In the genomic region with DNA sequence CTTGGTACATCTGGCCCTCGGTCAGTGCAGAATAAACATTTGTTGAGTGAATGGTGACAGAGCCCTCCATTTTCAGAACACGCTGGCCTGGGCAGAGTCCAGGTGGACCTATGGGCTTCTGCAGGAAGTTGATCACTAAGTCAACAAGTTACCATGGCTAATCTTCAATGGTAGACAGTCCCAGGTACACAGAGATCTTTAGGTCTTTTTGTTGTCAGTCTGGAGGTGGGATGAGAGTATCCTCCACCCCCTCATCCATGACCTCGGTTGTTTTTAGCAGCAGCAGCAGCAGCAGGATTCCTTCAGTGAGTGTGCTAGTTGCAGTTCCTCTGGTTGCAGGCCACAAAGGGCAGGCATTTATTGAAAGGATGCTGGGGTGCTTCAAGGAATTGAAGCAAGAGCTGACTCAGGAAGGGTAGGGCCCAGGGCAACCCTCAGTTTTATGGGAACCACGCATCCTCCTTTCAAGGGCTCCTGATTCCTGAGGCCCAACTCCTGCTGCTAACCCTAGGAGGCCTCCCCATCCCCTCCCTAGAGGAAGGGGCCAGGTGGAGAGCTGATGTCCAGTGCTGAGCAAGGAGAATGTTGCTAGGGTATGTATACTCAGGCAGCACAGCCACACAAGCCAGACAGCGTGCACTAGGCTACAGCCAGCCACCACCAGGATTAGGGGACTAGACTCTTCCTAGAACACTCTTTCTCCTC, we compare ENCODE assay signal across 13 cellular contexts. TPM values are rescaled to one million over a fixed set of nuclear protein-coding genes. Genes with fewer than 3 reads are reported as not detected.
DNase-seq lines count a peak whose midpoint lies in the region; ATAC-seq, FAIRE-seq and TF ChIP-seq lines count a peak whose summit lies in the region.
"Had no signal": no experiment of that assay in that cellular context is flagged by ENCODE, and none has a peak within 500 bp of the region (broad histone marks: within the 10 kb centered on the region; RNA-seq: fewer than 3 reads in every experiment).

No MANE protein-coding gene starts in this region.

- H3K9me3 Mint-ChIP-seq in activated naive CD8-positive, alpha-beta T cell treated with anti-CD3 and anti-CD28 coated beads, Interleukin-2, amount 10 ng/mL, durations not matched to agents 7 days and 5 days = no peaks in the 10 kb centered on the region
- H3K9me3 Mint-ChIP-seq in activated naive CD8-positive, alpha-beta T cell treated with anti-CD3 and anti-CD28 coated beads, Interleukin-2, amount 50 U/mL, for 24 hours = no peaks in the 10 kb centered on the region
- no peaks in the 10 kb centered on the region for H3K9me3 Mint-ChIP-seq in activated T-cell treated with anti-CD3 and anti-CD28 coated beads, Interleukin-2, amount 50 U/mL, for 72 hours

- in situ Hi-C loops in GM12878 (cut with MboI) = no loop called here

- 16% methylated on average over 5 of the region's 5 CpGs for WGBS in GM12878 (ENCODE audit: insufficient coverage, insufficient replicate concordance, low lambda C conversion rate, missing lambda C conversion rate)
- 37 to 62% methylated on average over 2 to 5 of the region's 5 CpGs for WGBS in upper lobe of left lung, 2 donors

- TF ChIP-seq CTCF in GM12878 (IDR thresholded peaks at IDR 0.05 in 2 of 3, conservative IDR thresholded peaks at IDR 0.05 in 1 of 3; ENCODE audit: control insufficient read depth in 2 of 3, extremely low read depth in 1 of 3, insufficient read depth in 1 of 3, low read depth in 3 of 3, low read length in 3 of 3) (no peak), upper lobe of left lung (IDR thresholded peaks at IDR 0.05) (no peak)

- H3K36me3 Mint-ChIP-seq in activated naive CD8-positive, alpha-beta T cell treated with anti-CD3 and anti-CD28 coated beads, Interleukin-2, amount 10 ng/mL, durations not matched to agents 7 days and 5 days = peaks cover 2% of the 10 kb centered on the region
- H3K36me3 Mint-ChIP-seq in activated naive CD8-positive, alpha-beta T cell treated with anti-CD3 and anti-CD28 coated beads, Interleukin-2, amount 50 U/mL, for 24 hours (ENCODE audit: low read depth) = no peaks in the 10 kb centered on the region
- no peaks in the 10 kb centered on the region for H3K36me3 Mint-ChIP-seq in activated T-cell treated with anti-CD3 and anti-CD28 coated beads, Interleukin-2, amount 50 U/mL, for 72 hours (ENCODE audit: insufficient read depth in 2 of 2)

- peaks cover 6% of the 10 kb centered on the region for H3K27me3 Mint-ChIP-seq in activated naive CD8-positive, alpha-beta T cell treated with anti-CD3 and anti-CD28 coated beads, Interleukin-2, amount 10 ng/mL, durations not matched to agents 7 days and 5 days
- no peaks in the 10 kb centered on the region for H3K27me3 Mint-ChIP-seq in activated naive CD8-positive, alpha-beta T cell treated with anti-CD3 and anti-CD28 coated beads, Interleukin-2, amount 50 U/mL, for 24 hours
- H3K27me3 Mint-ChIP-seq in activated T-cell treated with anti-CD3 and anti-CD28 coated beads, Interleukin-2, amount 50 U/mL, for 72 hours (ENCODE audit: low read depth) = peaks cover 13% of the 10 kb centered on the region

- no peak for TF ChIP-seq RAD21 in GM12878 (IDR thresholded peaks at IDR 0.05; ENCODE audit: insufficient read depth, low read depth, low read length)

- no peaks in the 10 kb centered on the region for H4K20me1 ChIP-seq in GM12878 (ENCODE audit: control insufficient read depth, insufficient read depth)

- no peaks in the 10 kb centered on the region for H3K9me3 ChIP-seq in GM12878 (replicated peaks; ENCODE audit: control insufficient read depth, insufficient read depth, low read length)
- no peaks in the 10 kb centered on the region for H3K9me3 ChIP-seq in muscle layer of colon (ENCODE audit: low read length)
- no peaks in the 10 kb centered on the region for H3K9me3 ChIP-seq in upper lobe of left lung
- H3K9me3 ChIP-seq: upper lobe of right lung had no signal

- no peak for FAIRE-seq in GM12878 (lab: Jason Lieb, UNC)

- H3K4me3 ChIP-seq in GM12878 = no peak overlapping the region
- peak overlapping the region in 1 of 2 donors; percentile 54 for H3K4me3 ChIP-seq in muscle layer of colon (ENCODE audit: low read depth in 1 of 2, low read length in 2 of 2)
- H3K4me3 ChIP-seq in upper lobe of left lung = no peak overlapping the region

- no peak for ATAC-seq in activated naive CD8-positive, alpha-beta T cell treated with anti-CD3 and anti-CD28 coated beads, Interleukin-2, amount 10 ng/mL, durations not matched to agents 7 days and 5 days (ENCODE audit: low read depth)
- ATAC-seq in activated naive CD8-positive, alpha-beta T cell treated with anti-CD3 and anti-CD28 coated beads, Interleukin-2, amount 50 U/mL, for 24 hours = no peak
- no peak for ATAC-seq in GM12878
- no peak for ATAC-seq in upper lobe of left lung (ENCODE audit: low FRiP score in 2 of 2)
- ATAC-seq in activated T-cell treated with anti-CD3 and anti-CD28 coated beads, Interleukin-2, amount 50 U/mL, for 72 hours (replicated peaks in 1 of 2) = no peak
- ATAC-seq in HG02763 (IDR thresholded peaks at IDR 0.05; ENCODE audit: unreplicated experiment) = no peak
- no peak for ATAC-seq in HG02759 (IDR thresholded peaks at IDR 0.05; ENCODE audit: unreplicated experiment)

- H3K4me1 Mint-ChIP-seq in activated naive CD8-positive, alpha-beta T cell treated with anti-CD3 and anti-CD28 coated beads, Interleukin-2, amount 10 ng/mL, durations not matched to agents 7 days and 5 days = peaks cover 10% of the 10 kb centered on the region
- H3K4me1 Mint-ChIP-seq in activated naive CD8-positive, alpha-beta T cell treated with anti-CD3 and anti-CD28 coated beads, Interleukin-2, amount 50 U/mL, for 24 hours = peaks cover 27% of the 10 kb centered on the region
- peaks cover 23% of the 10 kb centered on the region for H3K4me1 Mint-ChIP-seq in activated T-cell treated with anti-CD3 and anti-CD28 coated beads, Interleukin-2, amount 50 U/mL, for 72 hours (ENCODE audit: low read depth)

- H3K27ac ChIP-seq in GM12878 (ENCODE audit: control insufficient read depth, insufficient read depth) (no peak overlapping the region), muscle layer of colon (ENCODE audit: low read depth, low read length) (peak overlapping the region; percentile 48), upper lobe of left lung (peak overlapping the region; percentile 82 to 87 (median 84))

- no peak for TF ChIP-seq POLR2A in GM12878 (IDR thresholded peaks at IDR 0.05; ENCODE audit: low read depth, low read length)
- TF ChIP-seq POLR2A in upper lobe of left lung (IDR thresholded peaks at IDR 0.05) = no peak

- TF ChIP-seq EP300 in GM12878 (IDR thresholded peaks at IDR 0.05; ENCODE audit: borderline replicate concordance in 1 of 2, control insufficient read depth in 1 of 2, low read depth in 2 of 2, low read length in 2 of 2) (no peak), upper lobe of left lung (IDR thresholded peaks at IDR 0.05) (no peak)

- SMC1A ChIA-PET in GM12878 (lab: Charles Lee; ENCODE audit: uncharacterized antibody, unreplicated experiment) = interaction anchor here (0.6 to 3.7 kb wide), 5 partner anchors 37 to 117 kb away, joined by 3 to 35 read pairs (median 4); no protein-coding TSS in a partner anchor

- H3K4me2 ChIP-seq in GM12878 (ENCODE audit: control insufficient read depth, insufficient read depth) = no peak overlapping the region

- no peak overlapping the region for H3K27ac Mint-ChIP-seq in activated naive CD8-positive, alpha-beta T cell treated with anti-CD3 and anti-CD28 coated beads, Interleukin-2, amount 10 ng/mL, durations not matched to agents 7 days and 5 days
- H3K27ac Mint-ChIP-seq in activated naive CD8-positive, alpha-beta T cell treated with anti-CD3 and anti-CD28 coated beads, Interleukin-2, amount 50 U/mL, for 24 hours = no peak overlapping the region
- H3K27ac Mint-ChIP-seq in activated T-cell treated with anti-CD3 and anti-CD28 coated beads, Interleukin-2, amount 50 U/mL, for 72 hours = no peak overlapping the region

- no TSS peak for BruUV-seq in GM12878 (replicated peaks; lab: Mats Ljungman, UMichigan)

- no peak overlapping the region for H3K4me3 Mint-ChIP-seq in activated naive CD8-positive, alpha-beta T cell treated with anti-CD3 and anti-CD28 coated beads, Interleukin-2, amount 10 ng/mL, durations not matched to agents 7 days and 5 days
- H3K4me3 Mint-ChIP-seq in activated naive CD8-positive, alpha-beta T cell treated with anti-CD3 and anti-CD28 coated beads, Interleukin-2, amount 50 U/mL, for 24 hours = no peak overlapping the region
- no peak overlapping the region for H3K4me3 Mint-ChIP-seq in activated T-cell treated with anti-CD3 and anti-CD28 coated beads, Interleukin-2, amount 50 U/mL, for 72 hours

- no peaks in the 10 kb centered on the region for H3K27me3 ChIP-seq in GM12878 (replicated peaks in 1 of 2; ENCODE audit: control insufficient read depth in 2 of 2, insufficient read depth in 2 of 2, low read length in 1 of 2)
- H3K27me3 ChIP-seq in muscle layer of colon (ENCODE audit: control insufficient read depth in 1 of 2, insufficient read depth in 2 of 2, low read length in 2 of 2) = peaks cover 0 to 6% of the 10 kb centered on the region in 2 donors
- no peaks in the 10 kb centered on the region for H3K27me3 ChIP-seq in upper lobe of left lung
- H3K27me3 ChIP-seq: upper lobe of right lung had no signal

- H3K9ac ChIP-seq in GM12878 (ENCODE audit: control insufficient read depth, insufficient read depth, low read length) = no peak overlapping the region
- H3K9ac ChIP-seq in muscle layer of colon (ENCODE audit: low read length) = no peak overlapping the region

- H3K36me3 ChIP-seq in GM12878 (ENCODE audit: control insufficient read depth in 2 of 2, insufficient read depth in 2 of 2, low read length in 1 of 2) = no peaks in the 10 kb centered on the region
- no peaks in the 10 kb centered on the region for H3K36me3 ChIP-seq in muscle layer of colon (ENCODE audit: insufficient read depth, low read length)
- no peaks in the 10 kb centered on the region for H3K36me3 ChIP-seq in upper lobe of left lung
- H3K36me3 ChIP-seq: upper lobe of right lung had no signal

- RAD21 ChIA-PET in GM12878 (lab: Charles Lee; ENCODE audit: unreplicated experiment) = interaction anchor here (1.1 to 4.5 kb wide), 2 partner anchors 35 to 38 kb away, joined by 4 to 46 read pairs; no protein-coding TSS in a partner anchor

- no peaks in the 10 kb centered on the region for H3K79me2 ChIP-seq in GM12878 (ENCODE audit: control insufficient read depth, insufficient read depth, low read length)

- CTCF ChIA-PET in GM12878 (lab: Yijun Ruan, JAX) = interaction anchor here (1.4 to 6.9 kb wide), 5 partner anchors 31 to 685 kb away, joined by 3 to 85 read pairs (median 19); a partner anchor contains a TSS

- POLR2A ChIA-PET in activated naive CD8-positive, alpha-beta T cell treated with anti-CD3 and anti-CD28 coated beads, Interleukin-2, amount 10 ng/mL, durations not matched to agents 7 days and 5 days (lab: Charles Lee) = no interaction called here
- POLR2A ChIA-PET in GM12878 (lab: Charles Lee) = no interaction called here

- H3K4me1 ChIP-seq in GM12878 (ENCODE audit: control insufficient read depth, insufficient read depth, low read length) = no peaks in the 10 kb centered on the region; the same call in 1 of the 2 replicates
- peaks cover 13% of the 10 kb centered on the region for H3K4me1 ChIP-seq in muscle layer of colon (ENCODE audit: insufficient read depth, low read length)
- H3K4me1 ChIP-seq in upper lobe of left lung = peaks cover 7 to 26% (median 11%) of the 10 kb centered on the region in 4 donors

- no peak overlapping the region for H2AFZ ChIP-seq in GM12878 (ENCODE audit: control insufficient read depth, low read depth, low read length)

- peak; percentile 27 for DNase-seq in activated naive CD8-positive, alpha-beta T cell treated with anti-CD3 and anti-CD28 coated beads, Interleukin-2, amount 10 ng/mL, durations not matched to agents 7 days and 5 days
- no peak for DNase-seq in activated naive CD8-positive, alpha-beta T cell treated with anti-CD3 and anti-CD28 coated beads, Interleukin-2, amount 50 U/mL, for 24 hours
- DNase-seq in GM12878 (ENCODE audit: low read depth, low spot score) = no peak
- DNase-seq in upper lobe of left lung = peak in 1 of 2 donors; percentile 35
- no peak for DNase-seq in activated T-cell treated with anti-CD3 and anti-CD28 coated beads, Interleukin-2, amount 50 U/mL, for 72 hours
- DNase-seq: aorta, upper lobe of right lung had no signal

- intact Hi-C loops in GM12878 (cut with micrococcal nuclease; ENCODE audit: unreplicated experiment) = no loop called here

RNA-seq across cellular contexts. Expression of a gene that starts 1.7 kb away (rescaled TPM):
- 1 to 10 TPM; 3.3 to 3.5 TPM for total RNA-seq in activated naive CD8-positive, alpha-beta T cell treated with anti-CD3 and anti-CD28 coated beads, Interleukin-2, amount 10 ng/mL, durations not matched to agents 7 days and 5 days
- total RNA-seq in GM12878 (2013; cell fraction: nucleolus; rRNA removed) = 0.59 and 0.63 TPM in 2 replicates
- 0.82 and 0.90 TPM in 2 replicates for total RNA-seq in GM12878 (2014; rRNA removed)
- total RNA-seq in GM12878 (2014; rRNA removed; fragmentation: Illumina TruSeq; extraction: Trizol) = 0.69 and 0.89 TPM in 2 replicates
- 0.90 and 1.3 TPM in 2 replicates for total RNA-seq in GM12878 (2021)
- 0.73 TPM for polyA plus RNA-seq in GM12878 (2011; ENCODE audit: low read depth)
- 0.79 and 0.94 TPM in 2 replicates for polyA plus RNA-seq in GM12878 (2011; rRNA removed)
- polyA plus RNA-seq in GM12878 (2011; cell fraction: cytosol; rRNA removed) = 0.65 and 0.73 TPM in 2 replicates
- 0.45 and 0.60 TPM in 2 replicates for polyA plus RNA-seq in GM12878 (2011; cell fraction: nucleus; rRNA removed)
- 0.87 and 1.1 TPM in 2 replicates for polyA plus RNA-seq in GM12878 (2012)
- 2.0 and 3.5 TPM in 2 replicates for polyA plus RNA-seq in GM12878 (2014; fragmentation: Illumina TruSeq; extraction: Trizol)
- polyA plus RNA-seq in GM12878 (2014; fragmentation: Nextera tagmentation; extraction: Ambion mirVana) = under 1 TPM; 0.31 to 0.33 TPM
- 0.93 and 1.1 TPM in 2 replicates for polyA plus RNA-seq in GM12878 (2014; rRNA removed)
- polyA plus RNA-seq in GM12878 (2016; fragmentation: Nextera tagmentation; extraction: Ambion mirVana) = under 1 TPM in 1 of 2 experiments, not detected in 1; 0.09 TPM
- polyA minus RNA-seq in GM12878 (2011; rRNA and poly(A)+ RNA removed) = 1.6 and 2.3 TPM in 2 replicates
- 0.42 TPM in 1 of 2 replicates, not detected in the other for polyA minus RNA-seq in GM12878 (2011; cell fraction: cytosol; rRNA and poly(A)+ RNA removed)
- 1.2 and 1.8 TPM in 2 replicates for polyA minus RNA-seq in GM12878 (2011; cell fraction: nucleus; rRNA and poly(A)+ RNA removed)
- 1 to 10 TPM; 1.0 to 5.9 (median 3.9) TPM for total RNA-seq in upper lobe of left lung
- 1 to 10 TPM; 1.9 to 2.1 TPM for total RNA-seq in activated T-cell treated with anti-CD3 and anti-CD28 coated beads, Interleukin-2, amount 50 U/mL, for 72 hours

RNA-seq across cellular contexts. Expression of a gene that starts 44.8 kb away (rescaled TPM):
- 1 to 10 TPM; 2.6 to 3.1 TPM for total RNA-seq in activated naive CD8-positive, alpha-beta T cell treated with anti-CD3 and anti-CD28 coated beads, Interleukin-2, amount 10 ng/mL, durations not matched to agents 7 days and 5 days
- 16.1 and 23.3 TPM in 2 replicates for total RNA-seq in GM12878 (2013; cell fraction: nucleolus; rRNA removed)
- total RNA-seq in GM12878 (2014; rRNA removed) (2.3 and 3.7 TPM in 2 replicates), GM12878 (2014; rRNA removed; fragmentation: Illumina TruSeq; extraction: Trizol) (2.9 and 3.3 TPM in 2 replicates), GM12878 (2021) (3.1 and 4.5 TPM in 2 replicates), upper lobe of left lung (10 to 100 TPM in 3 of 6 donors, 1 to 10 TPM in 3; 4.2 to 14.4 (median 10.2) TPM)
- 0.55 TPM for polyA plus RNA-seq in GM12878 (2011; ENCODE audit: low read depth)
- polyA plus RNA-seq in GM12878 (2011; rRNA removed) (3.8 TPM in 2 replicates), GM12878 (2014; fragmentation: Illumina TruSeq; extraction: Trizol) (3.1 and 5.5 TPM in 2 replicates), GM12878 (2014; fragmentation: Nextera tagmentation; extraction: Ambion mirVana) (under 1 TPM; 0.33 to 0.43 TPM), GM12878 (2014; rRNA removed) (1.9 and 2.9 TPM in 2 replicates), GM12878 (2016; fragmentation: Nextera tagmentation; extraction: Ambion mirVana) (1 to 10 TPM; 1.5 to 1.6 TPM)
- 2.3 and 2.5 TPM in 2 replicates for polyA plus RNA-seq in GM12878 (2011; cell fraction: cytosol; rRNA removed)
- 6.4 and 9.0 TPM in 2 replicates for polyA plus RNA-seq in GM12878 (2011; cell fraction: nucleus; rRNA removed)
- polyA plus RNA-seq in GM12878 (2012) = 0.65 and 0.95 TPM in 2 replicates
- polyA minus RNA-seq in GM12878 (2011; rRNA and poly(A)+ RNA removed) = 8.4 and 9.4 TPM in 2 replicates
- polyA minus RNA-seq in GM12878 (2011; cell fraction: cytosol; rRNA and poly(A)+ RNA removed) = 1.9 and 3.5 TPM in 2 replicates
- polyA minus RNA-seq in GM12878 (2011; cell fraction: nucleus; rRNA and poly(A)+ RNA removed) = 5.6 and 10.5 TPM in 2 replicates
- total RNA-seq in activated T-cell treated with anti-CD3 and anti-CD28 coated beads, Interleukin-2, amount 50 U/mL, for 72 hours = 1 to 10 TPM; 4.2 to 4.3 TPM

RNA-seq across cellular contexts. Expression of a gene that starts 48.4 kb away (rescaled TPM):
- not detected for total RNA-seq in activated naive CD8-positive, alpha-beta T cell treated with anti-CD3 and anti-CD28 coated beads, Interleukin-2, amount 10 ng/mL, durations not matched to agents 7 days and 5 days
- not detected in 2 replicates for total RNA-seq in GM12878 (2013; cell fraction: nucleolus; rRNA removed)
- total RNA-seq in GM12878 (2014; rRNA removed) (not detected in 2 replicates), GM12878 (2014; rRNA removed; fragmentation: Illumina TruSeq; extraction: Trizol) (not detected in 2 replicates), GM12878 (2021) (not detected in 2 replicates), upper lobe of left lung (not detected)
- not detected for polyA plus RNA-seq in GM12878 (2011; ENCODE audit: low read depth)
- polyA plus RNA-seq in GM12878 (2011; rRNA removed) (not detected in 2 replicates), GM12878 (2014; fragmentation: Illumina TruSeq; extraction: Trizol) (not detected in 2 replicates), GM12878 (2014; fragmentation: Nextera tagmentation; extraction: Ambion mirVana) (not detected), GM12878 (2014; rRNA removed) (not detected in 2 replicates), GM12878 (2016; fragmentation: Nextera tagmentation; extraction: Ambion mirVana) (not detected)
- not detected in 2 replicates for polyA plus RNA-seq in GM12878 (2011; cell fraction: cytosol; rRNA removed)
- polyA plus RNA-seq in GM12878 (2011; cell fraction: nucleus; rRNA removed) = not detected in 2 replicates
- polyA plus RNA-seq in GM12878 (2012) = not detected in 2 replicates
- polyA minus RNA-seq in GM12878 (2011; rRNA and poly(A)+ RNA removed) = not detected in 2 replicates
- polyA minus RNA-seq in GM12878 (2011; cell fraction: cytosol; rRNA and poly(A)+ RNA removed) = not detected in 2 replicates
- polyA minus RNA-seq in GM12878 (2011; cell fraction: nucleus; rRNA and poly(A)+ RNA removed) = not detected in 2 replicates
- total RNA-seq in activated T-cell treated with anti-CD3 and anti-CD28 coated beads, Interleukin-2, amount 50 U/mL, for 72 hours = not detected
- total RNA-seq: aorta, lung microvascular endothelial cell, Right ventricle myocardium inferior, upper lobe of right lung had no signal
- polyA plus RNA-seq: AG04450, aorta had no signal
